In genomic region chr15:96330450-96331140, GRCh38 we compare ENCODE assay signal across 1 cellular context.
TF ChIP-seq lines count a peak whose summit lies in the region.

Gene NR2F2 (plus strand): TSS chr15:96330700. CDS start chr15:96332106, 1,406 bp downstream.

TF ChIP-seq in K562, 482 proteins besides CTCF, POLR2A, EP300 and RAD21 (continued from another document and continues in another):
- TF ChIP-seq CHD7 (IDR thresholded peaks at IDR 0.05; ENCODE audit: low read depth, low read length) (no peak), VEZF1 (CRISPR knock-in tag; IDR thresholded peaks at IDR 0.05) (peak; percentile 90), DPF2 (IDR thresholded peaks at IDR 0.05) (peak; percentile 71), ATF7 (IDR thresholded peaks at IDR 0.05) (peak; percentile 35; the same call in 1 of the 2 replicates), GATA2 (CRISPR knock-in tag; IDR thresholded peaks at IDR 0.05) (no peak), MAFF (IDR thresholded peaks at IDR 0.05; ENCODE audit: low read length) (no peak), RBM22 (IDR thresholded peaks at IDR 0.05; ENCODE audit: low read depth, low read length, poor library complexity, severe bottlenecking) (peak; percentile 29), ATF1 (CRISPR knock-in tag; IDR thresholded peaks at IDR 0.05) (no peak), ATF1 (tag; IDR thresholded peaks at IDR 0.05) (peak; percentile 24; the same call in 1 of the 2 replicates), CBFA2T3 (IDR thresholded peaks at IDR 0.05) (peak; percentile 33; the same call in 1 of the 2 replicates), RFX1 (IDR thresholded peaks at IDR 0.05) (peak; percentile 98), ZNF518B (CRISPR knock-in tag; IDR thresholded peaks at IDR 0.05) (no peak), TAF1 (IDR thresholded peaks at IDR 0.05; ENCODE audit: control insufficient read depth, extremely low read depth, insufficient read depth, low read length, severe bottlenecking) (peak; percentile 70)
- TF ChIP-seq, protein P1, sequence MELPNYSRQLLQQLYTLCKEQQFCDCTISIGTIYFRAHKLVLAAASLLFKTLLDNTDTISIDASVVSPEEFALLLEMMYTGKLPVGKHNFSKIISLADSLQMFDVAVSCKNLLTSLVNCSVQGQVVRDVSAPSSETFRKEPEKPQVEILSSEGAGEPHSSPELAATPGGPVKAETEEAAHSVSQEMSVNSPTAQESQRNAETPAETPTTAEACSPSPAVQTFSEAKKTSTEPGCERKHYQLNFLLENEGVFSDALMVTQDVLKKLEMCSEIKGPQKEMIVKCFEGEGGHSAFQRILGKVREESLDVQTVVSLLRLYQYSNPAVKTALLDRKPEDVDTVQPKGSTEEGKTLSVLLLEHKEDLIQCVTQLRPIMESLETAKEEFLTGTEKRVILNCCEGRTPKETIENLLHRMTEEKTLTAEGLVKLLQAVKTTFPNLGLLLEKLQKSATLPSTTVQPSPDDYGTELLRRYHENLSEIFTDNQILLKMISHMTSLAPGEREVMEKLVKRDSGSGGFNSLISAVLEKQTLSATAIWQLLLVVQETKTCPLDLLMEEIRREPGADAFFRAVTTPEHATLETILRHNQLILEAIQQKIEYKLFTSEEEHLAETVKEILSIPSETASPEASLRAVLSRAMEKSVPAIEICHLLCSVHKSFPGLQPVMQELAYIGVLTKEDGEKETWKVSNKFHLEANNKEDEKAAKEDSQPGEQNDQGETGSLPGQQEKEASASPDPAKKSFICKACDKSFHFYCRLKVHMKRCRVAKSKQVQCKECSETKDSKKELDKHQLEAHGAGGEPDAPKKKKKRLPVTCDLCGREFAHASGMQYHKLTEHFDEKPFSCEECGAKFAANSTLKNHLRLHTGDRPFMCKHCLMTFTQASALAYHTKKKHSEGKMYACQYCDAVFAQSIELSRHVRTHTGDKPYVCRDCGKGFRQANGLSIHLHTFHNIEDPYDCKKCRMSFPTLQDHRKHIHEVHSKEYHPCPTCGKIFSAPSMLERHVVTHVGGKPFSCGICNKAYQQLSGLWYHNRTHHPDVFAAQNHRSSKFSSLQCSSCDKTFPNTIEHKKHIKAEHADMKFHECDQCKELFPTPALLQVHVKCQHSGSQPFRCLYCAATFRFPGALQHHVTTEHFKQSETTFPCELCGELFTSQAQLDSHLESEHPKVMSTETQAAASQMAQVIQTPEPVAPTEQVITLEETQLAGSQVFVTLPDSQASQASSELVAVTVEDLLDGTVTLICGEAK (IDR thresholded peaks at IDR 0.05): peak; percentile 50; the same call in 1 of the 2 replicates
- TF ChIP-seq, protein P1 (CRISPR knock-in tag; IDR thresholded peaks at IDR 0.05): no peak
- TF ChIP-seq, protein P2, sequence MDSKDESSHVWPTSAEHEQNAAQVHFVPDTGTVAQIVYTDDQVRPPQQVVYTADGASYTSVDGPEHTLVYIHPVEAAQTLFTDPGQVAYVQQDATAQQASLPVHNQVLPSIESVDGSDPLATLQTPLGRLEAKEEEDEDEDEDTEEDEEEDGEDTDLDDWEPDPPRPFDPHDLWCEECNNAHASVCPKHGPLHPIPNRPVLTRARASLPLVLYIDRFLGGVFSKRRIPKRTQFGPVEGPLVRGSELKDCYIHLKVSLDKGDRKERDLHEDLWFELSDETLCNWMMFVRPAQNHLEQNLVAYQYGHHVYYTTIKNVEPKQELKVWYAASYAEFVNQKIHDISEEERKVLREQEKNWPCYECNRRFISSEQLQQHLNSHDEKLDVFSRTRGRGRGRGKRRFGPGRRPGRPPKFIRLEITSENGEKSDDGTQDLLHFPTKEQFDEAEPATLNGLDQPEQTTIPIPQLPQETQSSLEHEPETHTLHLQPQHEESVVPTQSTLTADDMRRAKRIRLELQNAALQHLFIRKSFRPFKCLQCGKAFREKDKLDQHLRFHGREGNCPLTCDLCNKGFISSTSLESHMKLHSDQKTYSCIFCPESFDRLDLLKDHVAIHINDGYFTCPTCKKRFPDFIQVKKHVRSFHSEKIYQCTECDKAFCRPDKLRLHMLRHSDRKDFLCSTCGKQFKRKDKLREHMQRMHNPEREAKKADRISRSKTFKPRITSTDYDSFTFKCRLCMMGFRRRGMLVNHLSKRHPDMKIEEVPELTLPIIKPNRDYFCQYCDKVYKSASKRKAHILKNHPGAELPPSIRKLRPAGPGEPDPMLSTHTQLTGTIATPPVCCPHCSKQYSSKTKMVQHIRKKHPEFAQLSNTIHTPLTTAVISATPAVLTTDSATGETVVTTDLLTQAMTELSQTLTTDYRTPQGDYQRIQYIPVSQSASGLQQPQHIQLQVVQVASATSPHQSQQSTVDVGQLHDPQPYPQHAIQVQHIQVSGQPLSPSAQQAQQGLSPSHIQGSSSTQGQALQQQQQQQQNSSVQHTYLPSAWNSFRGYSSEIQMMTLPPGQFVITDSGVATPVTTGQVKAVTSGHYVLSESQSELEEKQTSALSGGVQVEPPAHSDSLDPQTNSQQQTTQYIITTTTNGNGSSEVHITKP (IDR thresholded peaks at IDR 0.05; ENCODE audit: partially characterized antibody): peak; percentile 71
